Comparison of ENCODE assay signal across 8 cellular contexts in genomic region chr17:50199651-50200446, GRCh38. TPM values are rescaled to one million over a fixed set of nuclear protein-coding genes. Genes with fewer than 3 reads are reported as not detected.
DNase-seq lines count a peak whose midpoint lies in the region; ATAC-seq and TF ChIP-seq lines count a peak whose summit lies in the region.

No MANE protein-coding gene starts in this region.

- peak overlapping the region; percentile 84 for H3K9ac ChIP-seq in PC-3 (ENCODE audit: low read length)

- ATAC-seq in PC-3: peak; percentile 85

- CTCF ChIA-PET in PC-3 (lab: Charles Lee): interaction anchor here (0.5 to 2.1 kb wide), 20 partner anchors 9 to 279 kb away, joined by 3 to 53 read pairs (median 7); partner anchors contain the start of gene TMEM92

- no peaks in the 10 kb centered on the region for H3K79me2 ChIP-seq in PC-3 (ENCODE audit: low read length)

- peak overlapping the region; percentile 69 for H3K4me3 ChIP-seq in PC-3 (ENCODE audit: low read length)
- peak overlapping the region; percentile 49 to 61 (median 56) for H3K4me3 ChIP-seq in stomach

- H3K4me1 ChIP-seq in PC-3 (ENCODE audit: insufficient read depth, low read length) (peaks cover 18% of the 10 kb centered on the region), stomach (peaks cover 23 to 83% (median 57%) of the 10 kb centered on the region in 4 donors)

- H3K4me1 Mint-ChIP-seq in nephron progenitor cell: peaks cover 53% of the 10 kb centered on the region

- BruUV-seq in PC-3 (replicated peaks; lab: Mats Ljungman, UMichigan): TSS peak; percentile 61

- no peaks in the 10 kb centered on the region for H3K9me3 Mint-ChIP-seq in nephron progenitor cell

- DNase-seq in GM13976 (ENCODE audit: low spot score): peak; percentile 86
- DNase-seq in HT-29 (ENCODE audit: low spot score): peak; percentile 88
- peak; percentile 96 for DNase-seq in PC-3
- DNase-seq in activated T-helper 1 cell treated with Interleukin-2 at 50 U/mL for 16 hours (ENCODE audit: low read depth): peak; percentile 39
- DNase-seq in fibroblast of peridontal ligament (ENCODE audit: extremely low read depth): peak; percentile 96
- peak; percentile 86 for DNase-seq in nephron progenitor cell
- DNase-seq in stomach: peak; percentile 95
- no peak for DNase-seq in inferior parietal cortex (ENCODE audit: extremely low spot score)

- peak; percentile 27 for TF ChIP-seq EP300 in stomach (IDR thresholded peaks at IDR 0.05)

- H3K27me3 ChIP-seq in PC-3 (ENCODE audit: low read length): 0 out of 2 replicates have a peak, but pooled peaks cover 6% of the 10 kb centered on the region
- H3K27me3 ChIP-seq in stomach: peaks cover 0 to 51% (median 14%) of the 10 kb centered on the region in 3 donors

- no peaks in the 10 kb centered on the region for H3K36me3 ChIP-seq in PC-3 (ENCODE audit: low read depth, low read length)
- H3K36me3 ChIP-seq in stomach: peaks cover 31 to 39% (median 33%) of the 10 kb centered on the region in 4 donors

- 1 to 4% (median 2%) methylated on average over 27 to 50 of the region's 50 CpGs for WGBS in stomach, 5 donors

- H3K27ac Mint-ChIP-seq in nephron progenitor cell: peak overlapping the region; percentile 71

- H3K27me3 Mint-ChIP-seq in nephron progenitor cell (ENCODE audit: low read depth, poor library complexity): peaks cover 29% of the 10 kb centered on the region

- peak overlapping the region; percentile 85 for H2AFZ ChIP-seq in PC-3 (ENCODE audit: low read length)

- no peaks in the 10 kb centered on the region for H3K9me2 ChIP-seq in PC-3 (replicated peaks; ENCODE audit: low read length)

- no peaks in the 10 kb centered on the region for H3F3A ChIP-seq in PC-3 (ENCODE audit: low read length, unreplicated experiment)

- H3K4me2 ChIP-seq in PC-3 (ENCODE audit: low read length): peak overlapping the region; percentile 85

- POLR2A ChIA-PET in PC-3 (lab: Charles Lee; ENCODE audit: unreplicated experiment): interaction anchor here (0.6 to 1.0 kb wide), 3 partner anchors 68 to 91 kb away, joined by 3 to 13 read pairs (median 4); partner anchors contain the start of gene TMEM92

- TF ChIP-seq CTCF in GM13976 (IDR thresholded peaks at IDR 0.05; ENCODE audit: borderline replicate concordance, control extremely low read depth, extremely low read depth, insufficient read depth, missing control alignments) (no peak), PC-3 (conservative IDR thresholded peaks at IDR 0.05; ENCODE audit: low read depth, low read length) (no peak), nephron progenitor cell (IDR thresholded peaks at IDR 0.05) (no peak), stomach (IDR thresholded peaks at IDR 0.05) (no peak)

- no peaks in the 10 kb centered on the region for H4K20me1 ChIP-seq in PC-3 (ENCODE audit: low read length)

- H3K36me3 Mint-ChIP-seq in nephron progenitor cell (ENCODE audit: low read depth): peaks cover 34% of the 10 kb centered on the region

- H3K9me3 ChIP-seq in PC-3 (ENCODE audit: low read length) (no peaks in the 10 kb centered on the region), stomach (no peaks in the 10 kb centered on the region)

- intact Hi-C loops in PC-3 (cut with micrococcal nuclease): loop anchor here (1.0 kb wide), 4 partner anchors 19 to 279 kb away; no protein-coding TSS in a partner anchor
- intact Hi-C loops in stomach (cut with DNase I; ENCODE audit: low total_unique reads): loop anchor here (5.0 kb wide), 2 partner anchors 72 to 97 kb away; partner anchors contain the start of gene TMEM92

- H3K27ac ChIP-seq in PC-3 (ENCODE audit: low read length) (peak overlapping the region; percentile 92), stomach (peak overlapping the region; percentile 70 to 93 (median 90))

- in situ Hi-C loops in GM13976 (cut with MboI; ENCODE audit: low sequenced_read_pairs, unreplicated experiment): loop anchor here (10.0 kb wide), 1 partner anchor 95 kb away; no protein-coding TSS in a partner anchor

- peak overlapping the region; percentile 92 for H3K4me3 Mint-ChIP-seq in nephron progenitor cell

- peak in 1 of 4 donors; percentile 52 for TF ChIP-seq POLR2A in stomach (IDR thresholded peaks at IDR 0.05)

RNA-seq across cellular contexts. Expression of gene COL1A1, which starts 1.6 kb away (rescaled TPM):
- total RNA-seq in HT-29 (2014; rRNA removed; shearing (Covaris generic)): 0.38 and 0.83 TPM in 2 replicates
- 30.6 and 56.2 TPM in 2 replicates for total RNA-seq in PC-3 (2014; rRNA removed)
- total RNA-seq in stomach: 1,000 to 10,000 TPM in 1 of 5 donors, 100 to 1,000 TPM in 3, 10 to 100 TPM in 1; 87.0 to 1,931 (median 219) TPM
- 10 to 100 TPM; 17.9 to 60.0 (median 24.9) TPM for polyA plus RNA-seq in stomach

RNA-seq across cellular contexts. Expression of gene SGCA, which starts 34.0 kb away (rescaled TPM):
- total RNA-seq in HT-29 (2014; rRNA removed; shearing (Covaris generic)): not detected in 2 replicates
- not detected in 2 replicates for total RNA-seq in PC-3 (2014; rRNA removed)
- 10 to 100 TPM in 3 of 5 donors, 1 to 10 TPM in 2; 5.4 to 89.3 (median 21.4) TPM for total RNA-seq in stomach
- polyA plus RNA-seq in stomach: 10 to 100 TPM in 1 of 3 donors, 1 to 10 TPM in 2; 6.0 to 24.3 (median 8.7) TPM

RNA-seq across cellular contexts. Expression of gene PPP1R9B, which starts 49.4 kb away (rescaled TPM):
- total RNA-seq in HT-29 (2014; rRNA removed; shearing (Covaris generic)): 38.7 and 54.6 TPM in 2 replicates
- 67.7 and 95.0 TPM in 2 replicates for total RNA-seq in PC-3 (2014; rRNA removed)
- 10 to 100 TPM; 11.6 to 64.2 (median 22.5) TPM for total RNA-seq in stomach
- polyA plus RNA-seq in stomach: 10 to 100 TPM; 13.1 to 28.8 (median 14.2) TPM

Comparison
In these comparisons a context has a peak if more than half of its experiments do, and no peak if none do; other contexts are left out.
1. RNA of gene COL1A1, which starts 1.6 kb away (total RNA-seq): 87.0 to 1,931 TPM in stomach and 30.6 to 56.2 TPM in PC-3; 0.38 to 0.83 TPM in HT-29; every median in the first group is over 10 times any median in the second.